24 cellular contexts compared by ENCODE assay signal in the genomic region with DNA sequence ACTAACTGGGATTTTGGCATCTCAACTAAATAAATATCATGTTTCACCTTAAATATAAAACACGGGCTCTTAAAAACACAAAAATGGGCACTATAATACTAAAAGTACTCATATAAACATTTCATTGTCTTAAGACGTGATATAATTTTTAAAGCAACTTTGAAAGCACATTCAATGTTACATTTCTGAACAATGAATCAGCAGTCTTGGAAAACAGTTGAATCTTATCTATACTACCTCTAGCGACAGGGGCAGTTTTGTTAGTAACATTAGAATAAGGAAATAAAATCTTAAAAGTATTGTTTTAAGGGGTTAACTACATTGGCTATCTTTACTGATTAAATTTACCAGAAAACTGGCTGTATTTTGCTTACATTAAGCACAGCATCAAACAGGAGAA.
DNase-seq lines count a peak whose midpoint lies in the region; ATAC-seq, FAIRE-seq and TF ChIP-seq lines count a peak whose summit lies in the region.
"Had no signal": no experiment of that assay in that cellular context is flagged by ENCODE, and none has a peak within 500 bp of the region (broad histone marks: within the 10 kb centered on the region; RNA-seq: fewer than 3 reads in every experiment).

No MANE protein-coding gene starts in this region.

- H3K4me3 Mint-ChIP-seq in neural progenitor cell: no peak overlapping the region
- no peak overlapping the region for H3K4me3 Mint-ChIP-seq in activated naive CD8-positive, alpha-beta T cell treated with anti-CD3 and anti-CD28 coated beads for 36 hours
- H3K4me3 Mint-ChIP-seq: activated naive CD8-positive, alpha-beta T cell; stimulated activated naive CD8-positive, alpha-beta T cell treated with anti-CD3 and anti-CD28 coated beads, Interleukin-15, amount 100 ng/mL, for 72 hours had no signal

- H2AFZ ChIP-seq in neural progenitor cell (replicated peaks): no peak overlapping the region

- H3K27me3 Mint-ChIP-seq in neural progenitor cell (ENCODE audit: insufficient read depth, low read depth): no peaks in the 10 kb centered on the region
- peaks cover 3% of the 10 kb centered on the region for H3K27me3 Mint-ChIP-seq in activated naive CD8-positive, alpha-beta T cell treated with anti-CD3 and anti-CD28 coated beads for 36 hours
- H3K27me3 Mint-ChIP-seq: stimulated activated naive CD8-positive, alpha-beta T cell treated with anti-CD3 and anti-CD28 coated beads, Interleukin-15, amount 100 ng/mL, for 72 hours had no signal

- H3K9ac ChIP-seq in neural progenitor cell: no peak overlapping the region

- TF ChIP-seq RAD21 in A549 (conservative IDR thresholded peaks at IDR 0.05 in 1 of 2, IDR thresholded peaks at IDR 0.05 in 1 of 2): no peak

- H4K20me1 ChIP-seq in neural progenitor cell (ENCODE audit: low read depth): no peaks in the 10 kb centered on the region

- ATAC-seq in A549 (no peak), HG02970 (IDR thresholded peaks at IDR 0.05; ENCODE audit: low FRiP score, unreplicated experiment) (no peak), HG02884 (IDR thresholded peaks at IDR 0.05; ENCODE audit: unreplicated experiment) (no peak)
- ATAC-seq: sciatic nerve; stimulated activated naive CD8-positive, alpha-beta T cell treated with anti-CD3 and anti-CD28 coated beads, Interleukin-15, amount 100 ng/mL, for 72 hours had no signal

- no peak for TF ChIP-seq EP300 in A549 (IDR thresholded peaks at IDR 0.05)

- H3K27ac Mint-ChIP-seq in neural progenitor cell: no peak overlapping the region
- H3K27ac Mint-ChIP-seq in activated naive CD8-positive, alpha-beta T cell treated with anti-CD3 and anti-CD28 coated beads for 36 hours: no peak overlapping the region
- H3K27ac Mint-ChIP-seq: activated naive CD8-positive, alpha-beta T cell; stimulated activated naive CD8-positive, alpha-beta T cell treated with anti-CD3 and anti-CD28 coated beads, Interleukin-15, amount 100 ng/mL, for 72 hours had no signal

- no peak for TF ChIP-seq POLR2A in A549 (IDR thresholded peaks at IDR 0.05; ENCODE audit: low read length)

- no peak for DNase-seq in A549 (ENCODE audit: low read depth in 1 of 2, low spot score in 1 of 2)
- DNase-seq in NCI-H460 (ENCODE audit: extremely low read depth, low read depth): peak; percentile 7
- peak; percentile 53 to 68 for DNase-seq in cardiac fibroblast (ENCODE audit: low read depth in 2 of 2)
- peak; percentile 60 for DNase-seq in iris pigment epithelial cell (ENCODE audit: low read depth)
- no peak for DNase-seq in neural progenitor cell (ENCODE audit: low spot score)
- DNase-seq in activated naive CD8-positive, alpha-beta T cell treated with anti-CD3 and anti-CD28 coated beads for 36 hours: no peak
- DNase-seq: activated CD4-positive, alpha-beta T cell treated with anti-CD3 and anti-CD28 coated beads for 1 hour; C1 segment of cervical spinal cord; caudate nucleus; esophagus squamous epithelium; KBM-7; NCI-H1048; NCI-H2029; NCI-H510A; occipital lobe; stimulated activated naive CD8-positive, alpha-beta T cell treated with anti-CD3 and anti-CD28 coated beads, Interleukin-15, amount 100 ng/mL, for 72 hours; T1000 had no signal

- CTCF ChIA-PET in A549 (lab: Yijun Ruan, JAX): no interaction called here

- no peaks in the 10 kb centered on the region for H3K9me3 ChIP-seq in A549
- H3K9me3 ChIP-seq in neural progenitor cell (ENCODE audit: low read depth): no peaks in the 10 kb centered on the region
- H3K9me3 ChIP-seq: esophagus squamous epithelium had no signal

- H3K4me1 Mint-ChIP-seq in neural progenitor cell: no peaks in the 10 kb centered on the region
- no peaks in the 10 kb centered on the region for H3K4me1 Mint-ChIP-seq in activated naive CD8-positive, alpha-beta T cell treated with anti-CD3 and anti-CD28 coated beads for 36 hours
- H3K4me1 Mint-ChIP-seq: stimulated activated naive CD8-positive, alpha-beta T cell treated with anti-CD3 and anti-CD28 coated beads, Interleukin-15, amount 100 ng/mL, for 72 hours had no signal

- TF ChIP-seq CTCF in A549 (IDR thresholded peaks at IDR 0.05) (no peak), cardiac fibroblast (IDR thresholded peaks at IDR 0.05; ENCODE audit: low read depth, low read length) (no peak), neural progenitor cell (IDR thresholded peaks at IDR 0.05) (no peak)

- POLR2A ChIA-PET in A549 (lab: Yijun Ruan, JAX): no interaction called here

- no peak for FAIRE-seq in A549 (lab: Jason Lieb, UNC)
- FAIRE-seq: GM12891 had no signal

- H3K4me1 ChIP-seq in A549: peaks cover 13% of the 10 kb centered on the region
- no peaks in the 10 kb centered on the region for H3K4me1 ChIP-seq in neural progenitor cell
- H3K4me1 ChIP-seq: esophagus squamous epithelium had no signal

- no peaks in the 10 kb centered on the region for H3K79me2 ChIP-seq in neural progenitor cell (ENCODE audit: low read depth)

- H3K4me3 ChIP-seq in A549 (no peak overlapping the region), cardiac fibroblast (replicated peaks in 1 of 2; ENCODE audit: low read depth in 2 of 2, low read length in 2 of 2) (no peak overlapping the region), neural progenitor cell (no peak overlapping the region)
- H3K4me3 ChIP-seq: esophagus squamous epithelium, lung had no signal

- 27% methylated on average over 3 of the region's 3 CpGs for WGBS in A549 (ENCODE audit: missing lambda C conversion rate)

- H3K36me3 Mint-ChIP-seq in neural progenitor cell: no peaks in the 10 kb centered on the region
- H3K36me3 Mint-ChIP-seq in activated naive CD8-positive, alpha-beta T cell treated with anti-CD3 and anti-CD28 coated beads for 36 hours: no peaks in the 10 kb centered on the region
- H3K36me3 Mint-ChIP-seq: activated naive CD8-positive, alpha-beta T cell had no signal

- peak overlapping the region; percentile 35 for H3K4me2 ChIP-seq in A549
- H3K4me2 ChIP-seq in neural progenitor cell: no peak overlapping the region

- no peak overlapping the region for H3K27ac ChIP-seq in A549
- no peak overlapping the region for H3K27ac ChIP-seq in neural progenitor cell
- H3K27ac ChIP-seq: esophagus squamous epithelium, RWPE1 had no signal

- no peaks in the 10 kb centered on the region for H3K9me3 Mint-ChIP-seq in neural progenitor cell
- no peaks in the 10 kb centered on the region for H3K9me3 Mint-ChIP-seq in activated naive CD8-positive, alpha-beta T cell treated with anti-CD3 and anti-CD28 coated beads for 36 hours
- H3K9me3 Mint-ChIP-seq: stimulated activated naive CD8-positive, alpha-beta T cell treated with anti-CD3 and anti-CD28 coated beads, Interleukin-15, amount 100 ng/mL, for 72 hours had no signal

- no peaks in the 10 kb centered on the region for H3K36me3 ChIP-seq in neural progenitor cell

- no peaks in the 10 kb centered on the region for H3F3A ChIP-seq in neural progenitor cell (ENCODE audit: low read depth)

- no peaks in the 10 kb centered on the region for H3K27me3 ChIP-seq in neural progenitor cell
- H3K27me3 ChIP-seq: esophagus squamous epithelium had no signal

TF ChIP-seq in A549, 52 proteins besides CTCF, POLR2A, EP300 and RAD21:
- TF ChIP-seq POLR2AphosphoS2 (conservative IDR thresholded peaks at IDR 0.05; ENCODE audit: low read length) (no peak), BHLHE40 (IDR thresholded peaks at IDR 0.05; ENCODE audit: low read depth, low read length) (no peak), JUN (IDR thresholded peaks at IDR 0.05) (no peak), FOXS1 (CRISPR knock-in tag; IDR thresholded peaks at IDR 0.05) (no peak)
- TF ChIP-seq, protein P1, sequence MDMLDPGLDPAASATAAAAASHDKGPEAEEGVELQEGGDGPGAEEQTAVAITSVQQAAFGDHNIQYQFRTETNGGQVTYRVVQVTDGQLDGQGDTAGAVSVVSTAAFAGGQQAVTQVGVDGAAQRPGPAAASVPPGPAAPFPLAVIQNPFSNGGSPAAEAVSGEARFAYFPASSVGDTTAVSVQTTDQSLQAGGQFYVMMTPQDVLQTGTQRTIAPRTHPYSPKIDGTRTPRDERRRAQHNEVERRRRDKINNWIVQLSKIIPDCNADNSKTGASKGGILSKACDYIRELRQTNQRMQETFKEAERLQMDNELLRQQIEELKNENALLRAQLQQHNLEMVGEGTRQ (IDR thresholded peaks at IDR 0.05): no peak

Comparison
In these comparisons a context has a peak if more than half of its experiments do, and no peak if none do; other contexts are left out.
1. DNase-seq: peak in NCI-H460 (single experiment), cardiac fibroblast (2 of 2) and iris pigment epithelial cell (single experiment); none in A549 (0 of 2), neural progenitor cell (single experiment) and activated naive CD8-positive, alpha-beta T cell treated with anti-CD3 and anti-CD28 coated beads for 36 hours (single experiment).